ENCODE assay signal across 8 cellular contexts in the genomic region with DNA sequence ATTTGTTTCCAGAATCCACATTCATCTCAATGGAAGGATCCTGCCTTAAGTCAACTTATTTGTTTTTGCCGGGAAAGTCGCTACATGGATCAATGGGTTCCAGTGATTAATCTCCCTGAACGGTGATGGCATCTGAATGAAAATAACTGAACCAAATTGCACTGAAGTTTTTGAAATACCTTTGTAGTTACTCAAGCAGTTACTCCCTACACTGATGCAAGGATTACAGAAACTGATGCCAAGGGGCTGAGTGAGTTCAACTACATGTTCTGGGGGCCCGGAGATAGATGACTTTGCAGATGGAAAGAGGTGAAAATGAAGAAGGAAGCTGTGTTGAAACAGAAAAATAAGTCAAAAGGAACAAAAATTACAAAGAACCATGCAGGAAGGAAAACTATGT. TPM values are rescaled to one million over a fixed set of nuclear protein-coding genes. Genes with fewer than 3 reads are reported as not detected.
DNase-seq lines count a peak whose midpoint lies in the region; ATAC-seq and TF ChIP-seq lines count a peak whose summit lies in the region.

No MANE protein-coding gene starts in this region.

- intact Hi-C loops in HCT116 (cut with micrococcal nuclease), result loop anchor here (2.0 to 10.0 kb wide), 4 partner anchors 61 to 697 kb away; a partner anchor contains a TSS
- intact Hi-C loops in colonic mucosa (cut with DNase I), result loop anchor here (5.0 to 10.0 kb wide), 3 partner anchors 70 to 153 kb away; no protein-coding TSS in a partner anchor

- peak; percentile 47 for DNase-seq in AG04450 (ENCODE audit: low read depth, low spot score)
- no peak for DNase-seq in HCT116 (ENCODE audit: low read depth, low spot score)
- DNase-seq in WTC11 (ENCODE audit: low spot score), result no peak
- DNase-seq in immature natural killer cell, result no peak
- DNase-seq in GM19238 (ENCODE audit: insufficient read length, low spot score), result no peak
- no peak for DNase-seq in GM10248 (ENCODE audit: extremely low spot score)
- no peak for DNase-seq in colonic mucosa

- H3K9ac ChIP-seq in HCT116 (ENCODE audit: low read length) (no peak overlapping the region), colonic mucosa (ENCODE audit: low read depth in 2 of 2, low read length in 2 of 2) (no peak overlapping the region)

- H3K36me3 Mint-ChIP-seq in WTC11, result peaks cover 13% of the 10 kb centered on the region
- peaks cover 5 to 12% (median 6%) of the 10 kb centered on the region in 3 donors for H3K36me3 Mint-ChIP-seq in immature natural killer cell

- peaks cover 31% of the 10 kb centered on the region for H3K79me2 ChIP-seq in HCT116 (ENCODE audit: insufficient read depth, low read length)

- RAD21 ChIA-PET in HCT116 (lab: Charles Lee; ENCODE audit: low non-redundant PET in 1 of 2, low total read pairs in 2 of 2, uncharacterized antibody in 2 of 2, unreplicated experiment in 2 of 2), result no interaction called here

- no peak for TF ChIP-seq RAD21 in HCT116 (IDR thresholded peaks at IDR 0.05; ENCODE audit: low read depth)

- H3K4me2 ChIP-seq in HCT116 (ENCODE audit: low read length), result peak overlapping the region; percentile 90; the same call in 1 of the 2 replicates

- H3K9me3 ChIP-seq in AG04450 (ENCODE audit: control insufficient read depth, insufficient read depth, low read length) (peaks cover 6% of the 10 kb centered on the region; the same call in 1 of the 2 replicates), HCT116 (ENCODE audit: control insufficient read depth in 1 of 2, insufficient read depth in 1 of 2, low read depth in 1 of 2, low read length in 2 of 2) (no peaks in the 10 kb centered on the region), colonic mucosa (no peaks in the 10 kb centered on the region)

- no TSS peak for BruUV-seq in HCT116 (replicated peaks; lab: Mats Ljungman, UMichigan)

- peak overlapping the region; percentile 12; the same call in 1 of the 2 replicates for H3K4me3 Mint-ChIP-seq in WTC11
- peak overlapping the region in 3 of 5 donors; percentile 1 to 14 (median 3) for H3K4me3 Mint-ChIP-seq in immature natural killer cell

- TF ChIP-seq CTCF in AG04450 (IDR thresholded peaks at IDR 0.05; ENCODE audit: low read depth, low read length) (no peak), HCT116 (IDR thresholded peaks at IDR 0.05 in 2 of 3, conservative IDR thresholded peaks at IDR 0.05 in 1 of 3; ENCODE audit: borderline replicate concordance in 1 of 3, insufficient read depth in 1 of 3, low read depth in 2 of 3, low read length in 2 of 3) (no peak), WTC11 (IDR thresholded peaks at IDR 0.05) (no peak), GM10248 (IDR thresholded peaks at IDR 0.05; ENCODE audit: control extremely low read depth, extremely low read depth, low read depth, missing control alignments) (no peak), colonic mucosa (IDR thresholded peaks at IDR 0.05) (no peak)

- H3K4me3 ChIP-seq in AG04450 (ENCODE audit: low read depth, low read length) (peak overlapping the region; percentile 89), HCT116 (replicated peaks in 1 of 2; ENCODE audit: low read depth in 1 of 2, low read length in 2 of 2) (no peak overlapping the region), colonic mucosa (no peak overlapping the region)

- H3K4me1 ChIP-seq in HCT116 (ENCODE audit: control insufficient read depth in 1 of 2, insufficient read depth in 2 of 2, low read length in 2 of 2) (peaks cover 28 to 54% of the 10 kb centered on the region in 2 experiments), colonic mucosa (peaks cover 9% of the 10 kb centered on the region)

- H3K27ac Mint-ChIP-seq in WTC11, result peak overlapping the region; percentile 19; the same call in 1 of the 2 replicates
- peak overlapping the region in 1 of 6 donors; percentile 6 for H3K27ac Mint-ChIP-seq in immature natural killer cell

- H3K36me3 ChIP-seq in HCT116 (ENCODE audit: control insufficient read depth in 1 of 2, insufficient read depth in 2 of 2, low read length in 2 of 2) (peaks cover 15 to 17% of the 10 kb centered on the region in 2 experiments), colonic mucosa (no peaks in the 10 kb centered on the region)

- H3K27me3 ChIP-seq in AG04450 (ENCODE audit: control insufficient read depth, insufficient read depth, low read length), result no peaks in the 10 kb centered on the region
- H3K27me3 ChIP-seq in HCT116 (ENCODE audit: insufficient read depth, low read length), result no peaks in the 10 kb centered on the region
- H3K27me3 ChIP-seq in colonic mucosa, result no peaks in the 10 kb centered on the region

- no peak for TF ChIP-seq POLR2A in HCT116 (IDR thresholded peaks at IDR 0.05; ENCODE audit: borderline replicate concordance, extremely low read depth, insufficient read depth, insufficient read length)

- peaks cover 4% of the 10 kb centered on the region; the same call in 1 of the 2 replicates for H4K20me1 ChIP-seq in HCT116 (ENCODE audit: insufficient read depth)

- no peaks in the 10 kb centered on the region for H3K9me2 ChIP-seq in HCT116 (ENCODE audit: insufficient read depth)

- H3K27ac ChIP-seq in AG04450 (ENCODE audit: low read depth, low read length), result no peak overlapping the region
- H3K27ac ChIP-seq in HCT116 (ENCODE audit: low read depth, low read length), result peak overlapping the region; percentile 98; the same call in 1 of the 2 replicates
- no peak overlapping the region for H3K27ac ChIP-seq in colonic mucosa

- CTCF ChIA-PET in AG04450 (lab: Charles Lee) (interaction anchor here (0.5 to 7.5 kb wide), 5 partner anchors 9 to 152 kb away, joined by 3 to 51 read pairs (median 5); no protein-coding TSS in a partner anchor), HCT116 (lab: Charles Lee) (no interaction called here), WTC11 (lab: Charles Lee) (no interaction called here), GM10248 (lab: Yijun Ruan, JAX) (interaction anchor here (1.1 to 1.8 kb wide), 4 partner anchors 15 to 152 kb away, joined by 3 to 16 read pairs (median 4); no protein-coding TSS in a partner anchor)

- H3K27me3 Mint-ChIP-seq in WTC11 (ENCODE audit: low read depth), result no peaks in the 10 kb centered on the region
- H3K27me3 Mint-ChIP-seq in immature natural killer cell (ENCODE audit: low read depth in 3 of 3), result peaks cover 3 to 11% (median 3%) of the 10 kb centered on the region in 3 donors

- POLR2A ChIA-PET in AG04450 (lab: Yijun Ruan, JAX), result interaction anchor here (0.6 to 4.0 kb wide), 3 partner anchors 12 to 116 kb away, joined by 4 to 43 read pairs (median 29); no protein-coding TSS in a partner anchor
- POLR2A ChIA-PET in HCT116 (lab: Charles Lee), result interaction anchor here (1.2 to 6.3 kb wide), 2 partner anchors 13 to 71 kb away, joined by 6 to 50 read pairs; no protein-coding TSS in a partner anchor
- POLR2A ChIA-PET in WTC11 (lab: Charles Lee), result no interaction called here
- POLR2A ChIA-PET in GM10248 (lab: Yijun Ruan, JAX), result no interaction called here

- H3K4me1 Mint-ChIP-seq in WTC11, result peaks cover 28% of the 10 kb centered on the region
- H3K4me1 Mint-ChIP-seq in immature natural killer cell, result peaks cover 20 to 24% of the 10 kb centered on the region in 2 donors

- H3K9me3 Mint-ChIP-seq in WTC11 (no peaks in the 10 kb centered on the region), immature natural killer cell (no peaks in the 10 kb centered on the region)

- ATAC-seq in HCT116, result no peak
- no peak for ATAC-seq in WTC11
- ATAC-seq in GM19395 (IDR thresholded peaks at IDR 0.05; ENCODE audit: unreplicated experiment), result no peak

- H2AFZ ChIP-seq in HCT116 (ENCODE audit: low read depth, low read length, poor library complexity, severe bottlenecking), result no peak overlapping the region

TF ChIP-seq in HCT116, 20 proteins besides CTCF, POLR2A, EP300 and RAD21 (continues in another document):
- TF ChIP-seq YY1 (IDR thresholded peaks at IDR 0.05; ENCODE audit: extremely low read depth, insufficient replicate concordance, low read depth, low read length), result no peak
- TF ChIP-seq SRF (IDR thresholded peaks at IDR 0.05; ENCODE audit: low read depth), result no peak
- TF ChIP-seq ZNF274 (IDR thresholded peaks at IDR 0.05; ENCODE audit: low read depth, low read length), result no peak
- no peak for TF ChIP-seq JUND (IDR thresholded peaks at IDR 0.05)

TF ChIP-seq in WTC11, 78 proteins besides CTCF, POLR2A, EP300 and RAD21:
- TF ChIP-seq NFYB (CRISPR knock-in tag; conservative IDR thresholded peaks at IDR 0.05; ENCODE audit: low read depth) (no peak), ZNF416 (CRISPR knock-in tag; IDR thresholded peaks at IDR 0.05) (no peak), JUN (CRISPR knock-in tag; IDR thresholded peaks at IDR 0.05) (no peak), MXD4 (CRISPR knock-in tag; IDR thresholded peaks at IDR 0.05; ENCODE audit: borderline replicate concordance) (no peak)
- TF ChIP-seq, protein P1, sequence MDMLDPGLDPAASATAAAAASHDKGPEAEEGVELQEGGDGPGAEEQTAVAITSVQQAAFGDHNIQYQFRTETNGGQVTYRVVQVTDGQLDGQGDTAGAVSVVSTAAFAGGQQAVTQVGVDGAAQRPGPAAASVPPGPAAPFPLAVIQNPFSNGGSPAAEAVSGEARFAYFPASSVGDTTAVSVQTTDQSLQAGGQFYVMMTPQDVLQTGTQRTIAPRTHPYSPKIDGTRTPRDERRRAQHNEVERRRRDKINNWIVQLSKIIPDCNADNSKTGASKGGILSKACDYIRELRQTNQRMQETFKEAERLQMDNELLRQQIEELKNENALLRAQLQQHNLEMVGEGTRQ (CRISPR knock-in tag; IDR thresholded peaks at IDR 0.05), result no peak
TF ChIP-seq in WTC11: peak in this region for 0.

RNA-seq across cellular contexts. Expression of a gene that starts 2.6 kb away (rescaled TPM):
- polyA plus RNA-seq in AG04450 (2011; rRNA removed) (33.7 and 41.8 TPM in 2 replicates), immature natural killer cell (10 to 100 TPM; 14.3 to 21.6 (median 18.5) TPM)
- 12.3 and 14.6 TPM in 2 replicates for polyA minus RNA-seq in AG04450 (2011; rRNA and poly(A)+ RNA removed)
- total RNA-seq in HCT116 (2021; ENCODE audit: unreplicated experiment) (105 TPM), WTC11 (2021) (20.8 to 34.5 TPM (median 24.0 TPM) in 3 replicates), colonic mucosa (10 to 100 TPM; 29.0 to 29.4 TPM)
- polyA plus RNA-seq in HCT116 (2012), result 158 and 173 TPM in 2 replicates

Comparison
In these comparisons a context has a peak if more than half of its experiments do, and no peak if none do; other contexts are left out.
1. CTCF ChIA-PET loops: an anchor here in AG04450 (0.5 to 7.5 kb wide) and GM10248 (1.1 to 1.8 kb wide); none called in HCT116 and WTC11.
2. POLR2A ChIA-PET loops: an anchor here in AG04450 (0.6 to 4.0 kb wide) and HCT116 (1.2 to 6.3 kb wide); none called in WTC11 and GM10248.